Comparison of ENCODE assay signal across 21 cellular contexts in the genomic region with DNA sequence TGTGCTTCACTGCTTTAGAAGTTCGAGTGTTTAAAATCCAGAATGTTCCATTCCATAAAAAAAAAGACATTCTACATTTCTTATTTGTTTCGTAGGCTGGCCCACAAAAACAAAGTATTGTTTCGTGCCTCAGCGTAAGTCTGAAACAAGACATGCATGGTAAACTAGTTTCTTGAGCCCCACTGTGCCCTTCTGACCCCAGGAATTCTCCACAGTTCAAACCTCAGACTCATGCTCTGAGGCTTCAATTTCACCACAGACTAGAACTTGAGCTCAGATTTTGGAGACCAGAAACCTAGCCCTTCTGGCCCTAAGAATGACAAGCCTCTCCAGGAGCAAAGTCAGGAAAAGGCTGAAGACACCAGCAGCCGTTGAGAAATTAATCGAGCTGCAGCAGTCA.
DNase-seq lines count a peak whose midpoint lies in the region; TF ChIP-seq lines count a peak whose summit lies in the region.
"Had no signal": no experiment of that assay in that cellular context is flagged by ENCODE, and none has a peak within 500 bp of the region (broad histone marks: within the 10 kb centered on the region; RNA-seq: fewer than 3 reads in every experiment).

No MANE protein-coding gene starts in this region.

- dilution Hi-C loops in mammary epithelial cell (cut with HindIII; ENCODE audit: low sequenced_read_pairs): no loop called here

- TF ChIP-seq POLR2A in breast epithelium (IDR thresholded peaks at IDR 0.05): no peak

- no peaks in the 10 kb centered on the region for H3K79me2 ChIP-seq in mammary epithelial cell (ENCODE audit: insufficient read depth, low read length)

- H3K4me3 ChIP-seq in mammary epithelial cell (replicated peaks in 1 of 3; ENCODE audit: insufficient read depth in 1 of 3, low read depth in 2 of 3, low read length in 3 of 3) (no peak overlapping the region), breast epithelium (no peak overlapping the region), adipocyte (ENCODE audit: low read length) (no peak overlapping the region)
- H3K4me3 ChIP-seq: GM12878, GM23248 had no signal

- no peaks in the 10 kb centered on the region for H3K36me3 ChIP-seq in mammary epithelial cell (ENCODE audit: insufficient read depth, low read length)
- no peaks in the 10 kb centered on the region for H3K36me3 ChIP-seq in breast epithelium
- H3K36me3 ChIP-seq in adipocyte (ENCODE audit: control insufficient read depth, insufficient read depth, low read length, severe bottlenecking): no peaks in the 10 kb centered on the region

- in situ Hi-C loops in mammary epithelial cell (cut with MboI; ENCODE audit: low sequenced_read_pairs in 2 of 2): no loop called here

- no peak overlapping the region for H3K27ac ChIP-seq in mammary epithelial cell (ENCODE audit: insufficient read depth, low read depth, low read length)
- no peak overlapping the region for H3K27ac ChIP-seq in breast epithelium
- H3K27ac ChIP-seq: 22Rv1, C4-2B, GM23248 had no signal

- H4K20me1 ChIP-seq in mammary epithelial cell (ENCODE audit: insufficient read depth, low read length): no peaks in the 10 kb centered on the region

- CTCF ChIA-PET in mammary epithelial cell (lab: Charles Lee; ENCODE audit: low non-redundant PET): no interaction called here

- H3K9me3 ChIP-seq in mammary epithelial cell (replicated peaks; ENCODE audit: insufficient read depth, low read length) (no peaks in the 10 kb centered on the region), breast epithelium (no peaks in the 10 kb centered on the region), adipocyte (ENCODE audit: control insufficient read depth, low read length) (no peaks in the 10 kb centered on the region)

- H3K9ac ChIP-seq in mammary epithelial cell (ENCODE audit: insufficient read depth, low read length) (no peak overlapping the region), adipocyte (ENCODE audit: low read length) (no peak overlapping the region)
- H3K9ac ChIP-seq: GM23248 had no signal

- TF ChIP-seq CTCF in mammary epithelial cell (conservative IDR thresholded peaks at IDR 0.05 in 1 of 2, IDR thresholded peaks at IDR 0.05 in 1 of 2; ENCODE audit: extremely low read depth in 1 of 2, insufficient read depth in 1 of 2, low read depth in 1 of 2, low read length in 2 of 2): no peak
- TF ChIP-seq CTCF in breast epithelium (IDR thresholded peaks at IDR 0.05): no peak

- intact Hi-C loops in mammary epithelial cell (cut with micrococcal nuclease) (no loop called here), breast epithelium (cut with DNase I; ENCODE audit: low total_unique reads) (no loop called here)

- H3K4me1 ChIP-seq in mammary epithelial cell (ENCODE audit: insufficient read depth, low read length): peaks cover 4% of the 10 kb centered on the region
- no peaks in the 10 kb centered on the region for H3K4me1 ChIP-seq in breast epithelium
- no peaks in the 10 kb centered on the region for H3K4me1 ChIP-seq in adipocyte (ENCODE audit: control insufficient read depth, insufficient read depth, low read length)

- no TSS peak for BruUV-seq in mammary epithelial cell (replicated peaks; lab: Mats Ljungman, UMichigan)

- WGBS in mammary epithelial cell (ENCODE audit: low coverage, missing lambda C conversion rate): 72% methylated on average over 6 of the region's 6 CpGs

- H3K27me3 ChIP-seq in mammary epithelial cell (ENCODE audit: insufficient read depth, low read length): no peaks in the 10 kb centered on the region
- H3K27me3 ChIP-seq in breast epithelium: no peaks in the 10 kb centered on the region
- H3K27me3 ChIP-seq in adipocyte (replicated peaks; ENCODE audit: control insufficient read depth, insufficient read depth, low read length): no peaks in the 10 kb centered on the region

- H2AFZ ChIP-seq in mammary epithelial cell (ENCODE audit: low read depth, low read length): peak overlapping the region; percentile 37
- H2AFZ ChIP-seq: GM23248 had no signal

- no peak for DNase-seq in mammary epithelial cell
- no peak for DNase-seq in breast epithelium (ENCODE audit: low spot score in 2 of 2)
- peak; percentile 29 for DNase-seq in adipocyte (ENCODE audit: low read depth)
- DNase-seq in left kidney (ENCODE audit: low read depth, low spot score): peak; percentile 24
- DNase-seq in T-helper 2 cell: no peak
- no peak for DNase-seq in SW 1271 (lab: John Stamatoyannopoulos, UW)
- no peak for DNase-seq in DMS 273 (lab: John Stamatoyannopoulos, UW; ENCODE audit: unreplicated experiment)
- no peak for DNase-seq in cerebellar cortex (ENCODE audit: low spot score)
- DNase-seq: AML-193; DND-41; GF-D8; GM23248; HCEC 1CT; NCI-H1105 treated with DMSO at 0.1 percent for 48 hours; NCI-H1694; NCI-H2081 treated with DMSO at 0.1 percent for 48 hours; NK-92 treated with Interleukin-12 subunit alpha and Interleukin-12 subunit beta, amount 100 ng/mL, for 24 hours; Right ventricle myocardium superior had no signal

- no peak overlapping the region for H3K4me2 ChIP-seq in mammary epithelial cell (ENCODE audit: insufficient read depth, low read depth, low read length)

Comparison
In these comparisons a context has a peak if more than half of its experiments do, and no peak if none do; other contexts are left out.
1. DNase-seq: peak in adipocyte (single experiment) and left kidney (single experiment); none in mammary epithelial cell (single experiment), breast epithelium (0 of 2), T-helper 2 cell (0 of 5), SW 1271 (0 of 2), DMS 273 (single experiment) and cerebellar cortex (single experiment).